Comparison of ENCODE assay signal across 25 cellular contexts in genomic region chr6:91708534-91708933, GRCh38.
"Had no signal": no experiment of that assay in that cellular context is flagged by ENCODE, and none has a peak within 500 bp of the region (broad histone marks: within the 10 kb centered on the region; RNA-seq: fewer than 3 reads in every experiment).

No MANE protein-coding gene starts in this region.

- H3K27me3 ChIP-seq: brain microvascular endothelial cell, esophagus squamous epithelium, gastrocnemius medialis, pancreas, sigmoid colon, suprapubic skin, tibial artery had no signal

- ATAC-seq: gastrocnemius medialis; left cardiac atrium; naive thymus-derived CD8-positive, alpha-beta T cell; pancreas had no signal

- DNase-seq: activated CD4-positive, alpha-beta T cell treated with anti-CD3 and anti-CD28 coated beads for 4 hours; activated CD4-positive, alpha-beta T cell treated with anti-CD3 and anti-CD28 coated beads, Interleukin-2, amount 50 U/mL, for 4 hours; activated CD8-positive, alpha-beta memory T cell treated with anti-CD3 and anti-CD28 coated beads for 24 hours; activated effector memory CD4-positive, alpha-beta T cell treated with Interleukin-2 at 50 U/mL for 16 hours; activated naive CD4-positive, alpha-beta T cell treated with anti-CD3 and anti-CD28 coated beads, Interleukin-2, amount 10 ng/mL, durations not matched to agents 7 days and 5 days; activated naive CD8-positive, alpha-beta T cell treated with anti-CD3 and anti-CD28 coated beads, Interleukin-2, amount 10 ng/mL, durations not matched to agents 7 days and 5 days; brain microvascular endothelial cell; central memory CD4-positive, alpha-beta T cell; endodermal cell; esophagus squamous epithelium; gastrocnemius medialis; glutamatergic neuron; left cardiac atrium; midbrain; naive thymus-derived CD8-positive, alpha-beta T cell; pancreas; sigmoid colon; stimulated activated CD4-positive, alpha-beta T cell treated with anti-CD3 and anti-CD28 coated beads, Interleukin-1b, Interleukin-23, amount 100 ng/mL, for 48 hours; stimulated activated naive CD4-positive, alpha-beta T cell; tibial artery had no signal

- H3K4me1 ChIP-seq: esophagus squamous epithelium, gastrocnemius medialis, pancreas, prostate gland, sigmoid colon, suprapubic skin, tibial artery had no signal

- H3K9me3 ChIP-seq: esophagus squamous epithelium, gastrocnemius medialis, pancreas, prostate gland, sigmoid colon, suprapubic skin, tibial artery had no signal

- H3K36me3 ChIP-seq: brain microvascular endothelial cell, esophagus squamous epithelium, gastrocnemius medialis, pancreas, prostate gland, sigmoid colon, suprapubic skin, tibial artery had no signal

- H3K27ac ChIP-seq: brain microvascular endothelial cell, epithelial cell of prostate, esophagus squamous epithelium, gastrocnemius medialis, pancreas, prostate gland, sigmoid colon, suprapubic skin, tibial artery, VCaP had no signal

- H3K4me3 ChIP-seq: esophagus squamous epithelium, gastrocnemius medialis, pancreas, prostate gland, sigmoid colon, smooth muscle cell, suprapubic skin, tibial artery had no signal
